ENCODE assay signal across 1 cellular context in the genomic region with DNA sequence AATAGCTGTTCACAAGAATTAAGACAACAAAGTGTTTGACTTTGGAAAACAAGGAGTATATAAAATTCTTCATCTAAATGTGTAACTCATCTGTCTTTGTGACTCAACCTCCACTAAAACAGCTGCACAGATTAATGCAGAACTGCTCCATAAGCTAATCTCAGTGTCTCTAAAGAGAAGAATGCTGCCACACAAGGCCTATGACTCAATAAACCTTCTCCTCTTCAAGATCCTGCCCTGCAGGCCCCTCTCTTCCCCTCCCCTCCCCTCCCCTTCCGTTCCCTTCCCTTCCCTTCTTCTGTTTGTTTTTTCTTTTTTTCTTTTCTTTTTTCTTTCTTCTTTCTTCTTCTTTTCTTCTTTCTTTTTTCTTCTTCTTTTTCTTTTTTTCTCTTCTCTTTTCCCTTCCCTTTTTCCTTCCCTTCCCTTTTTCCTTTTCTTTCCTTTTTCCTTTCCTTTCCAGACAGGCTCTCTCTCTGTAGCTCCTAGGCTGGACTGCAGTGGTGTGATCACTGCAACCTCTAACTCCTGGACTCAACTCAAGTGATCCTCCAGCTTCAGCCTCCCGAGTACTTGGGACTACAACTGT.
TF ChIP-seq lines count a peak whose summit lies in the region.

No MANE protein-coding gene starts in this region.

TF ChIP-seq in WTC11, 78 proteins besides CTCF, POLR2A, EP300 and RAD21:
- TF ChIP-seq, protein P1, sequence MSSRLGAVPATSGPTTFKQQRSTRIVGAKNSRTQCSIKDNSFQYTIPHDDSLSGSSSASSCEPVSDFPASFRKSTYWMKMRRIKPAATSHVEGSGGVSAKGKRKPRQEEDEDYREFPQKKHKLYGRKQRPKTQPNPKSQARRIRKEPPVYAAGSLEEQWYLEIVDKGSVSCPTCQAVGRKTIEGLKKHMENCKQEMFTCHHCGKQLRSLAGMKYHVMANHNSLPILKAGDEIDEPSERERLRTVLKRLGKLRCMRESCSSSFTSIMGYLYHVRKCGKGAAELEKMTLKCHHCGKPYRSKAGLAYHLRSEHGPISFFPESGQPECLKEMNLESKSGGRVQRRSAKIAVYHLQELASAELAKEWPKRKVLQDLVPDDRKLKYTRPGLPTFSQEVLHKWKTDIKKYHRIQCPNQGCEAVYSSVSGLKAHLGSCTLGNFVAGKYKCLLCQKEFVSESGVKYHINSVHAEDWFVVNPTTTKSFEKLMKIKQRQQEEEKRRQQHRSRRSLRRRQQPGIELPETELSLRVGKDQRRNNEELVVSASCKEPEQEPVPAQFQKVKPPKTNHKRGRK (CRISPR knock-in tag; IDR thresholded peaks at IDR 0.05; ENCODE audit: borderline replicate concordance): peak; percentile 86; the same call in 1 of the 2 replicates
- TF ChIP-seq RELA (CRISPR knock-in tag; IDR thresholded peaks at IDR 0.05; ENCODE audit: borderline replicate concordance): no peak
